Comparison of ENCODE assay signal across 1 cellular context in the genomic region with DNA sequence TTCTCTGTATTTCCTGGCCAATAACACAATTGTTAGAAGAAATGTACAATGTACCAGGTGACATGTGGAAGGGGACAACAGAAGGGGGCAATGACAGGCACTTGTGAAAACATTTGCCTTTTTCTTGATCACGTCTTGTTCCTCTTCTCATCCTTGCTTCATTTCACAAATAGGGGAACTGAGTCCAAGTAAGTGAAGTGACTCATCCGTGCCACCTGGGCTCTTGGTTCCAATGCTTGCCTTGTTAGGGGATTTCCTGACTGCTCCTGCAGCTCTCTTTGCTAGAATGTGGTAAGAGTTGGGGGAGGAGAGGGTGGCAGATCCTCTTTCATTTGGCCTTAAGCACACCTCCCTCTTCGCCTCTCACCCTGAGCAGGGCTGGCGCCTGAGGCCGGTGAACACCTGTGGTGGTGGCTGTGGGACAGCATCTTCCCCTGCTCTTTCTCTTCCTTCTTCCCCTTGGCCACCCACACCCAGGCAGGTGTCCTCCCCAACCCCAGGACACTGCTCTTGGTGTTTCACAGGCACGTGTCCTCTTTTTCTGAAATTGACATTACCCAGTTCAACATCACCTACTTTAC.
TF ChIP-seq lines count a peak whose summit lies in the region.

No MANE protein-coding gene starts in this region.

TF ChIP-seq in GM12878, 131 proteins besides CTCF, POLR2A, EP300 and RAD21 (continues in another document):
- TF ChIP-seq TARDBP (IDR thresholded peaks at IDR 0.05; ENCODE audit: borderline replicate concordance) = no peak; the same call in 1 of the 2 replicates
- TF ChIP-seq, protein P1, sequence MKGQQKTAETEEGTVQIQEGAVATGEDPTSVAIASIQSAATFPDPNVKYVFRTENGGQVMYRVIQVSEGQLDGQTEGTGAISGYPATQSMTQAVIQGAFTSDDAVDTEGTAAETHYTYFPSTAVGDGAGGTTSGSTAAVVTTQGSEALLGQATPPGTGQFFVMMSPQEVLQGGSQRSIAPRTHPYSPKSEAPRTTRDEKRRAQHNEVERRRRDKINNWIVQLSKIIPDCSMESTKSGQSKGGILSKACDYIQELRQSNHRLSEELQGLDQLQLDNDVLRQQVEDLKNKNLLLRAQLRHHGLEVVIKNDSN (IDR thresholded peaks at IDR 0.05; ENCODE audit: borderline replicate concordance, extremely low read length, insufficient read depth, low read depth, low read length) = peak; percentile 54
- TF ChIP-seq RAD51 (IDR thresholded peaks at IDR 0.05) = peak; percentile 67; the same call in 1 of the 2 replicates
- TF ChIP-seq FOS (IDR thresholded peaks at IDR 0.05; ENCODE audit: borderline replicate concordance, extremely low read depth, insufficient read length) = no peak
- peak; percentile 37; the same call in 1 of the 2 replicates for TF ChIP-seq MEF2A (IDR thresholded peaks at IDR 0.05; ENCODE audit: insufficient read depth, low read depth, low read length)
- TF ChIP-seq, protein P2, sequence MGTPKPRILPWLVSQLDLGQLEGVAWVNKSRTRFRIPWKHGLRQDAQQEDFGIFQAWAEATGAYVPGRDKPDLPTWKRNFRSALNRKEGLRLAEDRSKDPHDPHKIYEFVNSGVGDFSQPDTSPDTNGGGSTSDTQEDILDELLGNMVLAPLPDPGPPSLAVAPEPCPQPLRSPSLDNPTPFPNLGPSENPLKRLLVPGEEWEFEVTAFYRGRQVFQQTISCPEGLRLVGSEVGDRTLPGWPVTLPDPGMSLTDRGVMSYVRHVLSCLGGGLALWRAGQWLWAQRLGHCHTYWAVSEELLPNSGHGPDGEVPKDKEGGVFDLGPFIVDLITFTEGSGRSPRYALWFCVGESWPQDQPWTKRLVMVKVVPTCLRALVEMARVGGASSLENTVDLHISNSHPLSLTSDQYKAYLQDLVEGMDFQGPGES (IDR thresholded peaks at IDR 0.05) = no peak
- TF ChIP-seq IKZF2 (IDR thresholded peaks at IDR 0.05) = peak; percentile 99
- TF ChIP-seq, protein P3, sequence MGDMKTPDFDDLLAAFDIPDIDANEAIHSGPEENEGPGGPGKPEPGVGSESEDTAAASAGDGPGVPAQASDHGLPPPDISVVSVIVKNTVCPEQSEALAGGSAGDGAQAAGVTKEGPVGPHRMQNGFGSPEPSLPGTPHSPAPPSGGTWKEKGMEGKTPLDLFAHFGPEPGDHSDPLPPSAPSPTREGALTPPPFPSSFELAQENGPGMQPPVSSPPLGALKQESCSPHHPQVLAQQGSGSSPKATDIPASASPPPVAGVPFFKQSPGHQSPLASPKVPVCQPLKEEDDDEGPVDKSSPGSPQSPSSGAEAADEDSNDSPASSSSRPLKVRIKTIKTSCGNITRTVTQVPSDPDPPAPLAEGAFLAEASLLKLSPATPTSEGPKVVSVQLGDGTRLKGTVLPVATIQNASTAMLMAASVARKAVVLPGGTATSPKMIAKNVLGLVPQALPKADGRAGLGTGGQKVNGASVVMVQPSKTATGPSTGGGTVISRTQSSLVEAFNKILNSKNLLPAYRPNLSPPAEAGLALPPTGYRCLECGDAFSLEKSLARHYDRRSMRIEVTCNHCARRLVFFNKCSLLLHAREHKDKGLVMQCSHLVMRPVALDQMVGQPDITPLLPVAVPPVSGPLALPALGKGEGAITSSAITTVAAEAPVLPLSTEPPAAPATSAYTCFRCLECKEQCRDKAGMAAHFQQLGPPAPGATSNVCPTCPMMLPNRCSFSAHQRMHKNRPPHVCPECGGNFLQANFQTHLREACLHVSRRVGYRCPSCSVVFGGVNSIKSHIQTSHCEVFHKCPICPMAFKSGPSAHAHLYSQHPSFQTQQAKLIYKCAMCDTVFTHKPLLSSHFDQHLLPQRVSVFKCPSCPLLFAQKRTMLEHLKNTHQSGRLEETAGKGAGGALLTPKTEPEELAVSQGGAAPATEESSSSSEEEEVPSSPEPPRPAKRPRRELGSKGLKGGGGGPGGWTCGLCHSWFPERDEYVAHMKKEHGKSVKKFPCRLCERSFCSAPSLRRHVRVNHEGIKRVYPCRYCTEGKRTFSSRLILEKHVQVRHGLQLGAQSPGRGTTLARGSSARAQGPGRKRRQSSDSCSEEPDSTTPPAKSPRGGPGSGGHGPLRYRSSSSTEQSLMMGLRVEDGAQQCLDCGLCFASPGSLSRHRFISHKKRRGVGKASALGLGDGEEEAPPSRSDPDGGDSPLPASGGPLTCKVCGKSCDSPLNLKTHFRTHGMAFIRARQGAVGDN (IDR thresholded peaks at IDR 0.05) = peak; percentile 70
- peak; percentile 88 for TF ChIP-seq NR2F1 (conservative IDR thresholded peaks at IDR 0.05)
- no peak for TF ChIP-seq ZSCAN29 (IDR thresholded peaks at IDR 0.05)
- TF ChIP-seq EGR1 (IDR thresholded peaks at IDR 0.05; ENCODE audit: borderline replicate concordance in 1 of 2, low read depth in 2 of 2, low read length in 2 of 2) = peak in 1 of 2 experiments; percentile 72; a peak in 2 of 3 replicates
- no peak for TF ChIP-seq ASH2L (IDR thresholded peaks at IDR 0.05; ENCODE audit: borderline replicate concordance, low read depth)
- TF ChIP-seq SMAD5 (IDR thresholded peaks at IDR 0.05; ENCODE audit: low read depth) = no peak
- peak in 1 of 2 experiments; percentile 95; a peak in 2 of 4 replicates for TF ChIP-seq ETV6 (conservative IDR thresholded peaks at IDR 0.05 in 1 of 2, IDR thresholded peaks at IDR 0.05 in 1 of 2; ENCODE audit: borderline replicate concordance in 1 of 2, low read depth in 1 of 2)
- no peak for TF ChIP-seq SUPT20H (IDR thresholded peaks at IDR 0.05; ENCODE audit: borderline replicate concordance, control insufficient read depth, low read depth, low read length)
- TF ChIP-seq KDM1A (IDR thresholded peaks at IDR 0.05; ENCODE audit: borderline replicate concordance) = no peak
- peak; percentile 95 for TF ChIP-seq IRF4 (IDR thresholded peaks at IDR 0.05; ENCODE audit: low read depth, low read length)
- TF ChIP-seq, protein P4, sequence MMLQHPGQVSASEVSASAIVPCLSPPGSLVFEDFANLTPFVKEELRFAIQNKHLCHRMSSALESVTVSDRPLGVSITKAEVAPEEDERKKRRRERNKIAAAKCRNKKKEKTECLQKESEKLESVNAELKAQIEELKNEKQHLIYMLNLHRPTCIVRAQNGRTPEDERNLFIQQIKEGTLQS (IDR thresholded peaks at IDR 0.05; ENCODE audit: borderline replicate concordance, extremely low read depth, low read depth, low read length) = no peak
- TF ChIP-seq, protein P5, sequence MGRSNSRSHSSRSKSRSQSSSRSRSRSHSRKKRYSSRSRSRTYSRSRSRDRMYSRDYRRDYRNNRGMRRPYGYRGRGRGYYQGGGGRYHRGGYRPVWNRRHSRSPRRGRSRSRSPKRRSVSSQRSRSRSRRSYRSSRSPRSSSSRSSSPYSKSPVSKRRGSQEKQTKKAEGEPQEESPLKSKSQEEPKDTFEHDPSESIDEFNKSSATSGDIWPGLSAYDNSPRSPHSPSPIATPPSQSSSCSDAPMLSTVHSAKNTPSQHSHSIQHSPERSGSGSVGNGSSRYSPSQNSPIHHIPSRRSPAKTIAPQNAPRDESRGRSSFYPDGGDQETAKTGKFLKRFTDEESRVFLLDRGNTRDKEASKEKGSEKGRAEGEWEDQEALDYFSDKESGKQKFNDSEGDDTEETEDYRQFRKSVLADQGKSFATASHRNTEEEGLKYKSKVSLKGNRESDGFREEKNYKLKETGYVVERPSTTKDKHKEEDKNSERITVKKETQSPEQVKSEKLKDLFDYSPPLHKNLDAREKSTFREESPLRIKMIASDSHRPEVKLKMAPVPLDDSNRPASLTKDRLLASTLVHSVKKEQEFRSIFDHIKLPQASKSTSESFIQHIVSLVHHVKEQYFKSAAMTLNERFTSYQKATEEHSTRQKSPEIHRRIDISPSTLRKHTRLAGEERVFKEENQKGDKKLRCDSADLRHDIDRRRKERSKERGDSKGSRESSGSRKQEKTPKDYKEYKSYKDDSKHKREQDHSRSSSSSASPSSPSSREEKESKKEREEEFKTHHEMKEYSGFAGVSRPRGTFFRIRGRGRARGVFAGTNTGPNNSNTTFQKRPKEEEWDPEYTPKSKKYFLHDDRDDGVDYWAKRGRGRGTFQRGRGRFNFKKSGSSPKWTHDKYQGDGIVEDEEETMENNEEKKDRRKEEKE (IDR thresholded peaks at IDR 0.05) = no peak
- TF ChIP-seq NR2C2 (IDR thresholded peaks at IDR 0.05; ENCODE audit: borderline replicate concordance, control insufficient read depth, insufficient read length, low read depth) = no peak
- TF ChIP-seq MYB (IDR thresholded peaks at IDR 0.05; ENCODE audit: borderline replicate concordance, low read depth, low read length) = no peak
- TF ChIP-seq LARP7 (IDR thresholded peaks at IDR 0.05) = no peak
- TF ChIP-seq, protein P6, sequence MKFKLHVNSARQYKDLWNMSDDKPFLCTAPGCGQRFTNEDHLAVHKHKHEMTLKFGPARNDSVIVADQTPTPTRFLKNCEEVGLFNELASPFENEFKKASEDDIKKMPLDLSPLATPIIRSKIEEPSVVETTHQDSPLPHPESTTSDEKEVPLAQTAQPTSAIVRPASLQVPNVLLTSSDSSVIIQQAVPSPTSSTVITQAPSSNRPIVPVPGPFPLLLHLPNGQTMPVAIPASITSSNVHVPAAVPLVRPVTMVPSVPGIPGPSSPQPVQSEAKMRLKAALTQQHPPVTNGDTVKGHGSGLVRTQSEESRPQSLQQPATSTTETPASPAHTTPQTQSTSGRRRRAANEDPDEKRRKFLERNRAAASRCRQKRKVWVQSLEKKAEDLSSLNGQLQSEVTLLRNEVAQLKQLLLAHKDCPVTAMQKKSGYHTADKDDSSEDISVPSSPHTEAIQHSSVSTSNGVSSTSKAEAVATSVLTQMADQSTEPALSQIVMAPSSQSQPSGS (IDR thresholded peaks at IDR 0.05; ENCODE audit: low read length) = peak; percentile 98
- no peak for TF ChIP-seq SIX5 (IDR thresholded peaks at IDR 0.05; ENCODE audit: low read depth, low read length, severe bottlenecking)
- TF ChIP-seq CHD2 (IDR thresholded peaks at IDR 0.05; ENCODE audit: borderline replicate concordance, low read depth, low read length) = peak; percentile 93
- TF ChIP-seq ZBED1 (IDR thresholded peaks at IDR 0.05; ENCODE audit: borderline replicate concordance) = peak; percentile 95; the same call in 1 of the 2 replicates
- peak; percentile 77 for TF ChIP-seq MEF2B (IDR thresholded peaks at IDR 0.05; ENCODE audit: partially characterized antibody, poor library complexity, severe bottlenecking)
- TF ChIP-seq, protein P7, sequence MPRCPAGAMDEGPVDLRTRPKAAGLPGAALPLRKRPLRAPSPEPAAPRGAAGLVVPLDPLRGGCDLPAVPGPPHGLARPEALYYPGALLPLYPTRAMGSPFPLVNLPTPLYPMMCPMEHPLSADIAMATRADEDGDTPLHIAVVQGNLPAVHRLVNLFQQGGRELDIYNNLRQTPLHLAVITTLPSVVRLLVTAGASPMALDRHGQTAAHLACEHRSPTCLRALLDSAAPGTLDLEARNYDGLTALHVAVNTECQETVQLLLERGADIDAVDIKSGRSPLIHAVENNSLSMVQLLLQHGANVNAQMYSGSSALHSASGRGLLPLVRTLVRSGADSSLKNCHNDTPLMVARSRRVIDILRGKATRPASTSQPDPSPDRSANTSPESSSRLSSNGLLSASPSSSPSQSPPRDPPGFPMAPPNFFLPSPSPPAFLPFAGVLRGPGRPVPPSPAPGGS (IDR thresholded peaks at IDR 0.05; ENCODE audit: borderline replicate concordance, insufficient read depth, low read depth, low read length, poor library complexity, severe bottlenecking) = peak; percentile 91
- no peak for TF ChIP-seq ZZZ3 (IDR thresholded peaks at IDR 0.05; ENCODE audit: control insufficient read depth, insufficient read length, low read depth)
- TF ChIP-seq BACH1 (IDR thresholded peaks at IDR 0.05; ENCODE audit: borderline replicate concordance) = peak; percentile 94
- TF ChIP-seq MXI1 (IDR thresholded peaks at IDR 0.05; ENCODE audit: low read depth, low read length) = peak; percentile 78; the same call in 1 of the 2 replicates
- no peak for TF ChIP-seq STAT1 (conservative IDR thresholded peaks at IDR 0.05)
- TF ChIP-seq HDAC6 (IDR thresholded peaks at IDR 0.05; ENCODE audit: unreplicated experiment) = no peak
- TF ChIP-seq, protein P8, sequence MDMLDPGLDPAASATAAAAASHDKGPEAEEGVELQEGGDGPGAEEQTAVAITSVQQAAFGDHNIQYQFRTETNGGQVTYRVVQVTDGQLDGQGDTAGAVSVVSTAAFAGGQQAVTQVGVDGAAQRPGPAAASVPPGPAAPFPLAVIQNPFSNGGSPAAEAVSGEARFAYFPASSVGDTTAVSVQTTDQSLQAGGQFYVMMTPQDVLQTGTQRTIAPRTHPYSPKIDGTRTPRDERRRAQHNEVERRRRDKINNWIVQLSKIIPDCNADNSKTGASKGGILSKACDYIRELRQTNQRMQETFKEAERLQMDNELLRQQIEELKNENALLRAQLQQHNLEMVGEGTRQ (IDR thresholded peaks at IDR 0.05; ENCODE audit: borderline replicate concordance, low read depth, low read length) = peak; percentile 8; the same call in 1 of the 2 replicates
- TF ChIP-seq POU2F2 (IDR thresholded peaks at IDR 0.05; ENCODE audit: borderline replicate concordance, low read depth, low read length) = peak; percentile 95
- peak; percentile 99 for TF ChIP-seq MTA3 (IDR thresholded peaks at IDR 0.05; ENCODE audit: borderline replicate concordance, low read length)
- TF ChIP-seq, protein P9, sequence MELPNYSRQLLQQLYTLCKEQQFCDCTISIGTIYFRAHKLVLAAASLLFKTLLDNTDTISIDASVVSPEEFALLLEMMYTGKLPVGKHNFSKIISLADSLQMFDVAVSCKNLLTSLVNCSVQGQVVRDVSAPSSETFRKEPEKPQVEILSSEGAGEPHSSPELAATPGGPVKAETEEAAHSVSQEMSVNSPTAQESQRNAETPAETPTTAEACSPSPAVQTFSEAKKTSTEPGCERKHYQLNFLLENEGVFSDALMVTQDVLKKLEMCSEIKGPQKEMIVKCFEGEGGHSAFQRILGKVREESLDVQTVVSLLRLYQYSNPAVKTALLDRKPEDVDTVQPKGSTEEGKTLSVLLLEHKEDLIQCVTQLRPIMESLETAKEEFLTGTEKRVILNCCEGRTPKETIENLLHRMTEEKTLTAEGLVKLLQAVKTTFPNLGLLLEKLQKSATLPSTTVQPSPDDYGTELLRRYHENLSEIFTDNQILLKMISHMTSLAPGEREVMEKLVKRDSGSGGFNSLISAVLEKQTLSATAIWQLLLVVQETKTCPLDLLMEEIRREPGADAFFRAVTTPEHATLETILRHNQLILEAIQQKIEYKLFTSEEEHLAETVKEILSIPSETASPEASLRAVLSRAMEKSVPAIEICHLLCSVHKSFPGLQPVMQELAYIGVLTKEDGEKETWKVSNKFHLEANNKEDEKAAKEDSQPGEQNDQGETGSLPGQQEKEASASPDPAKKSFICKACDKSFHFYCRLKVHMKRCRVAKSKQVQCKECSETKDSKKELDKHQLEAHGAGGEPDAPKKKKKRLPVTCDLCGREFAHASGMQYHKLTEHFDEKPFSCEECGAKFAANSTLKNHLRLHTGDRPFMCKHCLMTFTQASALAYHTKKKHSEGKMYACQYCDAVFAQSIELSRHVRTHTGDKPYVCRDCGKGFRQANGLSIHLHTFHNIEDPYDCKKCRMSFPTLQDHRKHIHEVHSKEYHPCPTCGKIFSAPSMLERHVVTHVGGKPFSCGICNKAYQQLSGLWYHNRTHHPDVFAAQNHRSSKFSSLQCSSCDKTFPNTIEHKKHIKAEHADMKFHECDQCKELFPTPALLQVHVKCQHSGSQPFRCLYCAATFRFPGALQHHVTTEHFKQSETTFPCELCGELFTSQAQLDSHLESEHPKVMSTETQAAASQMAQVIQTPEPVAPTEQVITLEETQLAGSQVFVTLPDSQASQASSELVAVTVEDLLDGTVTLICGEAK (IDR thresholded peaks at IDR 0.05; ENCODE audit: borderline replicate concordance) = no peak
- peak; percentile 93 for TF ChIP-seq TBL1XR1 (IDR thresholded peaks at IDR 0.05; ENCODE audit: low read depth, low read length)
- peak; percentile 98 for TF ChIP-seq PAX5 (IDR thresholded peaks at IDR 0.05; ENCODE audit: borderline replicate concordance, low read depth, low read length)
- no peak for TF ChIP-seq ZNF622 (IDR thresholded peaks at IDR 0.05)
- TF ChIP-seq BRCA1 (IDR thresholded peaks at IDR 0.05; ENCODE audit: low read depth, low read length) = no peak
- TF ChIP-seq ZNF217 (IDR thresholded peaks at IDR 0.05) = peak; percentile 91
- TF ChIP-seq SIN3A (IDR thresholded peaks at IDR 0.05; ENCODE audit: low read depth, low read length) = no peak
- TF ChIP-seq JUND (IDR thresholded peaks at IDR 0.05; ENCODE audit: low read depth, low read length) = no peak; the same call in 1 of the 2 replicates
